4 cellular contexts compared by ENCODE assay signal in genomic region chr7:12777257-12777656, GRCh38.
TF ChIP-seq lines count a peak whose summit lies in the region.

No MANE protein-coding gene starts in this region.

TF ChIP-seq in A549, 52 proteins besides CTCF, POLR2A, EP300 and RAD21:
- TF ChIP-seq NFE2L2 (conservative IDR thresholded peaks at IDR 0.05; ENCODE audit: low read length) (0 out of 2 replicates have a peak, but pooled peaks have one; percentile 19), MAFK (IDR thresholded peaks at IDR 0.05; ENCODE audit: partially characterized antibody) (peak; percentile 49), E2F6 (IDR thresholded peaks at IDR 0.05; ENCODE audit: borderline replicate concordance, low read depth) (no peak)
TF ChIP-seq in A549: peak in this region for 2.

TF ChIP-seq in GM23338, 12 proteins besides CTCF, POLR2A, EP300 and RAD21:
- TF ChIP-seq EZH2 (IDR thresholded peaks at IDR 0.05; ENCODE audit: low read depth, unreplicated experiment), result no peak

TF ChIP-seq in IMR-90, 13 proteins besides CTCF, POLR2A, EP300 and RAD21:
- no peak for TF ChIP-seq CEBPB (IDR thresholded peaks at IDR 0.05; ENCODE audit: low read depth, low read length)
- 0 out of 2 replicates have a peak, but pooled peaks have one; percentile 14 for TF ChIP-seq NFE2L2 (IDR thresholded peaks at IDR 0.05; ENCODE audit: low read depth, low read length)

TF ChIP-seq in K562, 482 proteins besides CTCF, POLR2A, EP300 and RAD21 (continues in another document):
- peak; percentile 95 for TF ChIP-seq ZNF316 (IDR thresholded peaks at IDR 0.05)
- TF ChIP-seq MAFF (IDR thresholded peaks at IDR 0.05; ENCODE audit: low read length), result peak; percentile 83
- TF ChIP-seq POLR3G (IDR thresholded peaks at IDR 0.05; ENCODE audit: extremely low read depth, insufficient read length, insufficient replicate concordance), result no peak
- TF ChIP-seq C11orf30 (IDR thresholded peaks at IDR 0.05; ENCODE audit: low read depth), result peak; percentile 90
- TF ChIP-seq AFF4 (CRISPR knock-in tag; IDR thresholded peaks at IDR 0.05), result no peak
- TF ChIP-seq MEIS2 (IDR thresholded peaks at IDR 0.05; ENCODE audit: partially characterized antibody), result peak; percentile 48
- TF ChIP-seq SFPQ (IDR thresholded peaks at IDR 0.05; ENCODE audit: low read depth, low read length), result no peak
- no peak for TF ChIP-seq MBD2 (IDR thresholded peaks at IDR 0.05; ENCODE audit: borderline replicate concordance, low read depth)
- TF ChIP-seq RREB1 (CRISPR knock-in tag; IDR thresholded peaks at IDR 0.05), result no peak
- TF ChIP-seq PHB (CRISPR knock-in tag; IDR thresholded peaks at IDR 0.05), result no peak
- peak; percentile 93 for TF ChIP-seq MAFG (tag; conservative IDR thresholded peaks at IDR 0.05)
- TF ChIP-seq ARID1B (IDR thresholded peaks at IDR 0.05), result peak; percentile 37
- TF ChIP-seq ZNF436 (CRISPR knock-in tag; IDR thresholded peaks at IDR 0.05), result no peak
- TF ChIP-seq ZNF41 (CRISPR knock-in tag; conservative IDR thresholded peaks at IDR 0.05), result no peak
- TF ChIP-seq PYGO2 (tag; IDR thresholded peaks at IDR 0.05), result no peak
- TF ChIP-seq PBX2 (CRISPR knock-in tag; IDR thresholded peaks at IDR 0.05; ENCODE audit: low read depth), result no peak
- 0 out of 2 replicates have a peak, but pooled peaks have one; percentile 20 for TF ChIP-seq PBX2 (tag; conservative IDR thresholded peaks at IDR 0.05; ENCODE audit: low read depth)
- no peak for TF ChIP-seq ELK1 (CRISPR knock-in tag; IDR thresholded peaks at IDR 0.05)
- TF ChIP-seq CHCHD3 (CRISPR knock-in tag; IDR thresholded peaks at IDR 0.05), result no peak
- TF ChIP-seq RCOR1 (IDR thresholded peaks at IDR 0.05; ENCODE audit: borderline replicate concordance in 1 of 2, low read depth in 2 of 2, low read length in 2 of 2), result no peak
- TF ChIP-seq ZBTB40 (IDR thresholded peaks at IDR 0.05), result no peak
- TF ChIP-seq ZBTB40 (CRISPR knock-in tag; IDR thresholded peaks at IDR 0.05), result no peak
- no peak for TF ChIP-seq HNRNPK (IDR thresholded peaks at IDR 0.05; ENCODE audit: low read depth, low read length, poor library complexity, severe bottlenecking)
- no peak for TF ChIP-seq ADNP (tag; IDR thresholded peaks at IDR 0.05)
- no peak for TF ChIP-seq NFIX (CRISPR knock-in tag; IDR thresholded peaks at IDR 0.05; ENCODE audit: low read depth)
- TF ChIP-seq SAP30 (IDR thresholded peaks at IDR 0.05; ENCODE audit: borderline replicate concordance, insufficient read depth, low read depth, low read length, poor library complexity, severe bottlenecking), result no peak
